Comparison of ENCODE assay signal across 8 cellular contexts in the genomic region with DNA sequence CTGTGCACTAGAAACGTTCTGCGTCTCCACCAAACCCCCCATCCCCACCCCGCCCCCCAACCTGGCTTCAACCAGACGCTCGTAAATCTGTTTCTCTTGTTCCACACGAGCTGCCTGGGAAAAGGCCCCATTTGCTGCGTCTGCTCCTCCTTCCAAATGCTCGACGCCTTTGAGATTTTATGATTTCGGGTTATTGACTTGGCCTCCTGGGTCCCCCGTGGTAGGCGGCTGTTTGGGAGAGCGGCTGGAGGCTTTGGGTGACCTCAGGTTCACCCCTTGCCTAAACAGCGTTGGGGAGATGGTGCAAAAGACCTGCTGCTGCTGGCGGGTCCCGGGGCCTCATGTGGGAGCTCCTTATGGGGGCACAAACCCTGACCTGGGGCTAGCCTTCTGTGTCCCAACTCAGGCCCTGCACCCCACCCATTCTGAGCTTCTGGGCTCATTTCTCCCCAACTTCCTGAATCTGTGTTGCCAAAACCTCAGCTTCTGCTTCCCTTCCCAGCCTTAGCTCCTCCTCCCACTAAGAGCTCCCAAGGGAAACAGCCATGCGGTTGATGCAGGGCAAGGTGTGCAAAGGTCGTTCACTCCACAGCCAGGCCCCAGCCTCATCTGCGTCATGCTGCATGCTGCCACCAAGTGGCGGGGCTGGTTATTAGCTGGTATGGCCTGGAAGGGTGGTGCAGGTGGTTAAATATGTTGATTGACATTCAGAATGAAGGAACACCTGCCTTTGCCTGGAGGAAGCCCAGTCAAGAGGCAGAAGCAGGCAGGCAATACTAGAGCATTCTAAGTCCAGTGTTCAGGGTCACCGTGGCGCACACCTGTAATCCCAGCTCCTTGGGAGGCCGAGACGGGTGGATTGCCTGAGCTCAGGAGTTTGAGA. TPM values are rescaled to one million over a fixed set of nuclear protein-coding genes. Genes with fewer than 3 reads are reported as not detected.
DNase-seq lines count a peak whose midpoint lies in the region; ATAC-seq and TF ChIP-seq lines count a peak whose summit lies in the region.

No MANE protein-coding gene starts in this region.

- TF ChIP-seq CTCF in DND-41 (IDR thresholded peaks at IDR 0.05; ENCODE audit: borderline replicate concordance, extremely low read depth, low read length, poor library complexity, severe bottlenecking) (peak; percentile 61), mammary epithelial cell (conservative IDR thresholded peaks at IDR 0.05 in 1 of 2, IDR thresholded peaks at IDR 0.05 in 1 of 2; ENCODE audit: extremely low read depth in 1 of 2, insufficient read depth in 1 of 2, low read depth in 1 of 2, low read length in 2 of 2) (peak; percentile 48 to 63)

- H3K4me3 ChIP-seq in DND-41 (ENCODE audit: low read depth in 1 of 2, low read length in 2 of 2) = no peak overlapping the region
- no peak overlapping the region for H3K4me3 ChIP-seq in mammary epithelial cell (replicated peaks in 1 of 3; ENCODE audit: insufficient read depth in 1 of 3, low read depth in 2 of 3, low read length in 3 of 3)
- no peak overlapping the region for H3K4me3 ChIP-seq in mesendoderm (ENCODE audit: low read length)

- DNase-seq in DND-41 (peak; percentile 33), NCI-H774 (lab: John Stamatoyannopoulos, UW) (peak; percentile 46), mammary epithelial cell (peak; percentile 26), mesendoderm (peak; percentile 71), NCI-H1048 (lab: John Stamatoyannopoulos, UW) (no peak)

- CTCF ChIA-PET in mammary epithelial cell (lab: Charles Lee; ENCODE audit: low non-redundant PET) = interaction anchor here (0.6 kb wide), 1 partner anchor 48 kb away, joined by 3 read pairs; no protein-coding TSS in a partner anchor

- in situ Hi-C loops in mammary epithelial cell (cut with MboI; ENCODE audit: low sequenced_read_pairs in 2 of 2) = no loop called here

- H3K18ac ChIP-seq in mesendoderm (ENCODE audit: low read length) = no peak overlapping the region

- no peaks in the 10 kb centered on the region for H3K27me3 ChIP-seq in DND-41 (ENCODE audit: insufficient read depth, low read length, poor library complexity)
- no peaks in the 10 kb centered on the region for H3K27me3 ChIP-seq in mammary epithelial cell (ENCODE audit: insufficient read depth, low read length)
- H3K27me3 ChIP-seq in mesendoderm (ENCODE audit: insufficient read depth, low read length, poor library complexity) = no peaks in the 10 kb centered on the region

- peak; percentile 50; the same call in 1 of the 3 replicates for ATAC-seq in DND-41 (ENCODE audit: insufficient read depth, low read depth)
- ATAC-seq in HG02588 (IDR thresholded peaks at IDR 0.05; ENCODE audit: unreplicated experiment) = peak; percentile 51
- ATAC-seq in GM19023 (IDR thresholded peaks at IDR 0.05; ENCODE audit: unreplicated experiment) = no peak
- no peak for ATAC-seq in HG03045 (IDR thresholded peaks at IDR 0.05; ENCODE audit: unreplicated experiment)

- H3K79me2 ChIP-seq in DND-41 (ENCODE audit: insufficient read depth, low read length) (no peaks in the 10 kb centered on the region), mammary epithelial cell (ENCODE audit: insufficient read depth, low read length) (no peaks in the 10 kb centered on the region), mesendoderm (ENCODE audit: control insufficient read depth, insufficient read depth, low read length) (no peaks in the 10 kb centered on the region)

- H3K23ac ChIP-seq in mesendoderm (ENCODE audit: low read length) = no peak overlapping the region

- intact Hi-C loops in mammary epithelial cell (cut with micrococcal nuclease) = loop anchor here (1.0 kb wide), 1 partner anchor 113 kb away; no protein-coding TSS in a partner anchor

- H3K4me2 ChIP-seq in DND-41 (ENCODE audit: insufficient read depth, low read length) (no peak overlapping the region), mammary epithelial cell (ENCODE audit: insufficient read depth, low read depth, low read length) (no peak overlapping the region), mesendoderm (ENCODE audit: low read length) (no peak overlapping the region)

- H4K20me1 ChIP-seq in DND-41 (ENCODE audit: insufficient read depth, low read length) (no peaks in the 10 kb centered on the region; the same call in 1 of the 2 replicates), mammary epithelial cell (ENCODE audit: insufficient read depth, low read length) (no peaks in the 10 kb centered on the region)

- no peak overlapping the region for H2AK5ac ChIP-seq in mesendoderm (ENCODE audit: low read length)

- H3K9me3 ChIP-seq in DND-41 (ENCODE audit: insufficient read depth, low read length, severe bottlenecking) = no peaks in the 10 kb centered on the region
- H3K9me3 ChIP-seq in mammary epithelial cell (replicated peaks; ENCODE audit: insufficient read depth, low read length) = no peaks in the 10 kb centered on the region

- no peak overlapping the region for H2BK5ac ChIP-seq in mesendoderm (ENCODE audit: low read length)

- H3K56ac ChIP-seq in mesendoderm (ENCODE audit: low read length) = no peak overlapping the region

- H3K9ac ChIP-seq in DND-41 (ENCODE audit: low read depth, low read length) (no peak overlapping the region), mammary epithelial cell (ENCODE audit: insufficient read depth, low read length) (no peak overlapping the region), mesendoderm (ENCODE audit: low read length) (no peak overlapping the region)

- H4K5ac ChIP-seq in mesendoderm (ENCODE audit: low read length) = no peak overlapping the region

- WGBS in mammary epithelial cell (ENCODE audit: low coverage, missing lambda C conversion rate) = 89% methylated on average over 20 of the region's 24 CpGs
- no CpG with 5 or more reads among the region's 24 CpGs for WGBS in mesendoderm (ENCODE audit: extremely low coverage, insufficient coverage, low lambda C conversion rate)

- H3K36me3 ChIP-seq in DND-41 (ENCODE audit: insufficient read depth, low read length) (no peaks in the 10 kb centered on the region), mammary epithelial cell (ENCODE audit: insufficient read depth, low read length) (no peaks in the 10 kb centered on the region), mesendoderm (ENCODE audit: control insufficient read depth, insufficient read depth, low read length) (no peaks in the 10 kb centered on the region)

- no TSS peak for BruUV-seq in mammary epithelial cell (replicated peaks; lab: Mats Ljungman, UMichigan)

- H2BK15ac ChIP-seq in mesendoderm (replicated peaks; ENCODE audit: low read depth) = no peak overlapping the region

- no peaks in the 10 kb centered on the region for H3K79me1 ChIP-seq in mesendoderm (ENCODE audit: low read length)

- no peak overlapping the region for H4K8ac ChIP-seq in mesendoderm (ENCODE audit: low read depth, low read length)

- H2AFZ ChIP-seq in DND-41 (ENCODE audit: low read depth, low read length) (no peak overlapping the region), mammary epithelial cell (ENCODE audit: low read depth, low read length) (no peak overlapping the region)

- H3K27ac ChIP-seq in DND-41 (ENCODE audit: low read length) = no peak overlapping the region
- no peak overlapping the region for H3K27ac ChIP-seq in mammary epithelial cell (ENCODE audit: insufficient read depth, low read depth, low read length)
- no peak overlapping the region for H3K27ac ChIP-seq in mesendoderm (ENCODE audit: low read depth, low read length)

- no peaks in the 10 kb centered on the region for H3K4me1 ChIP-seq in DND-41 (ENCODE audit: insufficient read depth, low read length)
- H3K4me1 ChIP-seq in mammary epithelial cell (ENCODE audit: insufficient read depth, low read length) = no peaks in the 10 kb centered on the region
- no peaks in the 10 kb centered on the region for H3K4me1 ChIP-seq in mesendoderm (ENCODE audit: control insufficient read depth, low read depth, low read length)

- no peak overlapping the region for H3K4ac ChIP-seq in mesendoderm (ENCODE audit: low read depth, low read length)

- no peak overlapping the region for H2BK120ac ChIP-seq in mesendoderm (ENCODE audit: low read depth, low read length)

- dilution Hi-C loops in mammary epithelial cell (cut with HindIII; ENCODE audit: low sequenced_read_pairs) = no loop called here

RNA-seq across cellular contexts. Expression of gene ELN, which starts 49.1 kb away (rescaled TPM):
- under 1 TPM in 1 of 2 donors, not detected in 1; 0.50 TPM for total RNA-seq in mammary epithelial cell
- polyA plus RNA-seq in mammary epithelial cell = not detected
- not detected for polyA minus RNA-seq in mammary epithelial cell
- 0.95 TPM for polyA plus RNA-seq in mesendoderm (2013, experiment 1 of 2)
- polyA plus RNA-seq in mesendoderm (2013, experiment 2 of 2) = 1.1 TPM

Comparison
In these comparisons a context has a peak if more than half of its experiments do, and no peak if none do; other contexts are left out.
1. ATAC-seq: peak in DND-41 (single experiment) and HG02588 (single experiment); none in GM19023 (single experiment) and HG03045 (single experiment).